Comparison of ENCODE assay signal across 15 cellular contexts in genomic region chr11:96095884-96096301, GRCh38.
A peak's percentile ranks its signal among the peaks of the same experiment; 100 is the strongest.
DNase-seq lines count a peak whose midpoint lies in the region; ATAC-seq and TF ChIP-seq lines count a peak whose summit lies in the region.
"Had no signal": no experiment of that assay in that cellular context is flagged by ENCODE, and none has a peak within 500 bp of the region (broad histone marks: within the 10 kb centered on the region; RNA-seq: fewer than 3 reads in every experiment).

No MANE protein-coding gene starts in this region.

- no peaks in the 10 kb centered on the region for H3K9me3 Mint-ChIP-seq in activated naive CD4-positive, alpha-beta T cell treated with anti-CD3 and anti-CD28 coated beads, Interleukin-2, amount 50 U/mL, for 24 hours

- 8% methylated on average over 2 of the region's 2 CpGs for WGBS in mammary epithelial cell (ENCODE audit: low coverage, missing lambda C conversion rate)
- WGBS in urinary bladder, result 67% methylated on average over 2 of the region's 2 CpGs

- peaks cover 3% of the 10 kb centered on the region for H3K79me2 ChIP-seq in mammary epithelial cell (ENCODE audit: insufficient read depth, low read length)

- H3K9ac ChIP-seq in mammary epithelial cell (ENCODE audit: insufficient read depth, low read length), result no peak overlapping the region

- H3K27me3 Mint-ChIP-seq in activated naive CD4-positive, alpha-beta T cell treated with anti-CD3 and anti-CD28 coated beads, Interleukin-2, amount 50 U/mL, for 24 hours, result no peaks in the 10 kb centered on the region

- no peak for DNase-seq in activated naive CD4-positive, alpha-beta T cell treated with anti-CD3 and anti-CD28 coated beads, Interleukin-2, amount 50 U/mL, for 16 hours
- DNase-seq in mammary epithelial cell (peak; percentile 74), mucosa of descending colon (peak in 2 of 3 donors; percentile 33 to 57), NCI-H187 treated with DMSO at 0.1 percent for 48 hours (lab: John Stamatoyannopoulos, UW) (no peak)
- DNase-seq: ACHN; activated CD4-positive, CD25-positive, alpha-beta regulatory T cell treated with anti-CD3 and anti-CD28 coated beads, Interleukin-2, amount 50 U/mL, for 72 hours; activated T-cell treated with anti-CD3 and anti-CD28 coated beads for 4 hours; DMS 273 treated with DMSO at 0.1 percent for 48 hours; foreskin melanocyte; SW 1271; testis had no signal

- intact Hi-C loops in mammary epithelial cell (cut with micrococcal nuclease) (loop anchor here (5.0 kb wide), 1 partner anchor 296 kb away; the partner anchor contains the start of gene JRKL), mucosa of descending colon (cut with DNase I, micrococcal nuclease) (no loop called here)

- H3K4me3 Mint-ChIP-seq in activated naive CD4-positive, alpha-beta T cell treated with anti-CD3 and anti-CD28 coated beads, Interleukin-2, amount 50 U/mL, for 24 hours, result no peak overlapping the region

- TF ChIP-seq CTCF in mammary epithelial cell (conservative IDR thresholded peaks at IDR 0.05 in 1 of 2, IDR thresholded peaks at IDR 0.05 in 1 of 2; ENCODE audit: extremely low read depth in 1 of 2, insufficient read depth in 1 of 2, low read depth in 1 of 2, low read length in 2 of 2), result no peak
- no peak for TF ChIP-seq CTCF in mucosa of descending colon (IDR thresholded peaks at IDR 0.05)

- H3K27ac ChIP-seq in mammary epithelial cell (ENCODE audit: insufficient read depth, low read depth, low read length) (peak overlapping the region; percentile 12), urinary bladder (ENCODE audit: low read depth) (peak overlapping the region; percentile 25)
- H3K27ac ChIP-seq: testis had no signal

- H3K9me3 ChIP-seq in mammary epithelial cell (replicated peaks; ENCODE audit: insufficient read depth, low read length), result no peaks in the 10 kb centered on the region
- no peaks in the 10 kb centered on the region for H3K9me3 ChIP-seq in mucosa of descending colon
- H3K9me3 ChIP-seq: testis had no signal

- H3K4me3 ChIP-seq in mammary epithelial cell (replicated peaks in 1 of 3; ENCODE audit: insufficient read depth in 1 of 3, low read depth in 2 of 3, low read length in 3 of 3) (no peak overlapping the region), mucosa of descending colon (no peak overlapping the region), urinary bladder (ENCODE audit: low read depth, low read length) (no peak overlapping the region)
- H3K4me3 ChIP-seq: testis had no signal

- peak overlapping the region; percentile 51 for H3K27ac Mint-ChIP-seq in activated naive CD4-positive, alpha-beta T cell treated with anti-CD3 and anti-CD28 coated beads, Interleukin-2, amount 50 U/mL, for 24 hours

- ATAC-seq in mucosa of descending colon (peak; percentile 83), GM19395 (IDR thresholded peaks at IDR 0.05; ENCODE audit: unreplicated experiment) (no peak), GM18858 (IDR thresholded peaks at IDR 0.05; ENCODE audit: unreplicated experiment) (no peak)

- no TSS peak for BruUV-seq in mammary epithelial cell (replicated peaks; lab: Mats Ljungman, UMichigan)

- peak overlapping the region; percentile 34 for H3K4me2 ChIP-seq in mammary epithelial cell (ENCODE audit: insufficient read depth, low read depth, low read length)

- no peaks in the 10 kb centered on the region for H3K27me3 ChIP-seq in mammary epithelial cell (ENCODE audit: insufficient read depth, low read length)
- H3K27me3 ChIP-seq: testis had no signal

- no peaks in the 10 kb centered on the region for H4K20me1 ChIP-seq in mammary epithelial cell (ENCODE audit: insufficient read depth, low read length)

- dilution Hi-C loops in mammary epithelial cell (cut with HindIII; ENCODE audit: low sequenced_read_pairs), result no loop called here

- peaks cover 17% of the 10 kb centered on the region for H3K36me3 Mint-ChIP-seq in activated naive CD4-positive, alpha-beta T cell treated with anti-CD3 and anti-CD28 coated beads, Interleukin-2, amount 50 U/mL, for 24 hours

- in situ Hi-C loops in mammary epithelial cell (cut with MboI; ENCODE audit: low sequenced_read_pairs in 2 of 2), result no loop called here

- peak overlapping the region; percentile 23 for H2AFZ ChIP-seq in mammary epithelial cell (ENCODE audit: low read depth, low read length)

- H3K4me1 ChIP-seq in mammary epithelial cell (ENCODE audit: insufficient read depth, low read length) (peaks cover 45% of the 10 kb centered on the region), mucosa of descending colon (ENCODE audit: low read depth) (peaks cover 29% of the 10 kb centered on the region), urinary bladder (ENCODE audit: insufficient read depth) (peaks cover 2% of the 10 kb centered on the region)

- peaks cover 90% of the 10 kb centered on the region for H3K4me1 Mint-ChIP-seq in activated naive CD4-positive, alpha-beta T cell treated with anti-CD3 and anti-CD28 coated beads, Interleukin-2, amount 50 U/mL, for 24 hours

- CTCF ChIA-PET in mammary epithelial cell (lab: Charles Lee; ENCODE audit: low non-redundant PET), result interaction anchor here (0.6 to 0.7 kb wide), 2 partner anchors 14 to 247 kb away, joined by 7 to 17 read pairs; partner anchors contain the start of gene MAML2

- H3K36me3 ChIP-seq in mammary epithelial cell (ENCODE audit: insufficient read depth, low read length) (no peaks in the 10 kb centered on the region), mucosa of descending colon (ENCODE audit: low read depth) (no peaks in the 10 kb centered on the region), urinary bladder (ENCODE audit: insufficient read depth) (peaks cover 3% of the 10 kb centered on the region)

Comparison
In these comparisons a context has a peak if more than half of its experiments do, and no peak if none do; other contexts are left out.
1. DNase-seq: peak in mammary epithelial cell (single experiment) and mucosa of descending colon (2 of 3); none in activated naive CD4-positive, alpha-beta T cell treated with anti-CD3 and anti-CD28 coated beads, Interleukin-2, amount 50 U/mL, for 16 hours (single experiment) and NCI-H187 treated with DMSO at 0.1 percent for 48 hours (single experiment).